ENCODE assay signal across 1 cellular context in the genomic region with DNA sequence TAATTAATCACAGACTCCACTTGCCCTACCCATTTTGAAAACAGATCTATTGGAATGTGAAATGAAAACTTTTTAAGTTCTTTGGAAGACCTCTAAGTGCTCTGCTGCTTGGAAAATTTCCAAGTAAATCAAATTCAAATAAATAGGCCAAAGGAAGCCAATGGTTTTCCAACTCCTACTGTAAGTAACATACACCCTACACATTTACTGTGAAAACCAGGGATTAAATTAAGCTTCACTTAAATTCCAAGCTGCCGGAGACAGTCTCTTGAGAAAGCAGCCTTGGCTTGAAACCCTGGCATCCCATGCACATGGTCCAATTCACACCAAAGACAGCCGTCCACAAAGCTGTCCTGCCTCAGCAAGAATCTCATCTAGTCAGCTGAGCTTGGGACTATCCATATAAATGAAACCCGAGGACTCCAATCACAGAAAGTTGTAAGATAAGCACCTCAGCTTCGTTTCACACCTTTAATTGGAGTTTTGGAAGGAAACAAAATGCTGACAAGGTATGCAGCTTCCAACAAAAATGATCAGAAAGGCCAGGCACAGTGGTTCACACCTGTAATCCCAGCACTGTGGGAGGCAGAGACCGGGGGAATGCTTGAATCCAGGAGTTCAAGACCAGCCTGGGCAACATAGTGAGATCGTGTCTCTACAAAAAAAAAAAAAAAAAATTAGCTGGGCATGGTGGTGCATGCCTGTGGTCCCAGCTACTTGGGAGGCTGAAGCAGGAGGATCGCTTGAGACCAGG.
TF ChIP-seq lines count a peak whose summit lies in the region.

No MANE protein-coding gene starts in this region.

TF ChIP-seq in HCT116, 20 proteins besides CTCF, POLR2A, EP300 and RAD21 (continued from another document):
- TF ChIP-seq REST (IDR thresholded peaks at IDR 0.05; ENCODE audit: low read depth), result no peak
- no peak for TF ChIP-seq ATF3 (IDR thresholded peaks at IDR 0.05)
- TF ChIP-seq ZNF274 (IDR thresholded peaks at IDR 0.05; ENCODE audit: low read depth, low read length), result no peak
- TF ChIP-seq YY1 (IDR thresholded peaks at IDR 0.05; ENCODE audit: extremely low read depth, insufficient replicate concordance, low read depth, low read length), result no peak
